ENCODE assay signal across 10 cellular contexts in the genomic region with DNA sequence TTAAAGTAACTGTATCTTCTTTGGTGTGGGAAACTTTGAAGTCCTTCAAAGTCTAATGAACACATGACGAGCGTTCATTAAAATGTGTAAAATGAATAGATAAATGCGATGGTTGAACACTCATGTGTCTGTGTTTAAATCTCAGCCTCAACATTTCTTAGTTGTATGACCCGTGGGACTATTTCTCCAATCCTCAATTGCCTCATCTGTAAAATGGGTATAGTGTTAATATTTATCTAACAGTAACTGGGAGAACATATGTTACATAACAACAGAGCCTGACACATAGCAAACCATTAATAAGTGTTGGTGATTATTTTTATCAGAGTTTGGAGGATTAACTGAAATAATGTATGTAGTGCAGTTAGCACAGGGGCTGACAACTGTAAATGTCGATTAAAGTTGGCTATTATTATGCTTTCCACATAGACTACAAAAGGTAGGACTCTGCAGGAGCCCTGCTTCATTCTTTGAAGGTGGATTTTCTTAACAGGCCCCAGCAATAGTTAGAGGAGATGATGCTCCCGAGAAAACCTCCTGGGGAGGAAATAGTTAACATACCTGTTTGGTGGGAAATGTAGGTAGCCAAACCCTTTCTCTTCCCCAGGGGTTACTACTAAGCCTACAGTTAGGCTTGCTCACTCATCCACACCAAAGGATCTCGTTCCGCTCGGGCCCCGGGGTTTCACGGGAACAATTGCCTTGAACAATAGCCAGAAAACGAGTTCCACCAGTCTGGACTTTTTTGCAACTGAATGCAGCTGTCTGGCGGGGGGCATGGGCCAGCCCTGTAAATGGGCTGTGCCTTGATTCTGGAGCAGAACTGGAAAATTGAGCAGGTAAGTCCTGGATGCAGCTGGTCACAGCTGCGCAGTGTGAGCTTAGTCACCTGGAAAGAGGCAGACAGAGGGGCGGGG.
DNase-seq lines count a peak whose midpoint lies in the region; ATAC-seq, FAIRE-seq and TF ChIP-seq lines count a peak whose summit lies in the region.
"Had no signal": no experiment of that assay in that cellular context is flagged by ENCODE, and none has a peak within 500 bp of the region (broad histone marks: within the 10 kb centered on the region; RNA-seq: fewer than 3 reads in every experiment).

No MANE protein-coding gene starts in this region.

- peaks cover 45% of the 10 kb centered on the region for H3K4me1 Mint-ChIP-seq in Calu3 (ENCODE audit: low read depth, unreplicated experiment)
- H3K4me1 Mint-ChIP-seq in activated CD8-positive, alpha-beta memory T cell treated with anti-CD3 and anti-CD28 coated beads, Interleukin-2, amount 10 ng/mL, durations not matched to agents 7 days and 5 days, result no peaks in the 10 kb centered on the region

- H3K9me3 ChIP-seq in mammary epithelial cell (replicated peaks; ENCODE audit: insufficient read depth, low read length), result no peaks in the 10 kb centered on the region
- H3K9me3 ChIP-seq: ascending aorta had no signal

- H4K20me1 ChIP-seq in mammary epithelial cell (ENCODE audit: insufficient read depth, low read length), result no peaks in the 10 kb centered on the region

- dilution Hi-C loops in mammary epithelial cell (cut with HindIII; ENCODE audit: low sequenced_read_pairs), result no loop called here

- CTCF ChIA-PET in Calu3 (lab: Charles Lee) (interaction anchor here (0.6 kb wide), 1 partner anchor 19 kb away, joined by 3 read pairs; no protein-coding TSS in a partner anchor), mammary epithelial cell (lab: Charles Lee; ENCODE audit: low non-redundant PET) (no interaction called here)
- CTCF ChIA-PET in activated CD8-positive, alpha-beta memory T cell treated with anti-CD3 and anti-CD28 coated beads, Interleukin-2, amount 10 ng/mL, durations not matched to agents 7 days and 5 days (lab: Charles Lee), result no interaction called here

- WGBS in mammary epithelial cell (ENCODE audit: low coverage, missing lambda C conversion rate), result 27% methylated on average over 14 of the region's 15 CpGs

- no peak overlapping the region for H3K27ac Mint-ChIP-seq in Calu3 (ENCODE audit: unreplicated experiment)
- H3K27ac Mint-ChIP-seq in activated CD8-positive, alpha-beta memory T cell treated with anti-CD3 and anti-CD28 coated beads, Interleukin-2, amount 10 ng/mL, durations not matched to agents 7 days and 5 days, result no peak overlapping the region

- H3K36me3 Mint-ChIP-seq in Calu3 (ENCODE audit: insufficient read depth, unreplicated experiment), result peaks cover 5% of the 10 kb centered on the region
- H3K36me3 Mint-ChIP-seq in activated CD8-positive, alpha-beta memory T cell treated with anti-CD3 and anti-CD28 coated beads, Interleukin-2, amount 10 ng/mL, durations not matched to agents 7 days and 5 days, result no peaks in the 10 kb centered on the region

- FAIRE-seq in GM12892 (lab: Jason Lieb, UNC), result no peak

- H3K27ac ChIP-seq in mammary epithelial cell (ENCODE audit: insufficient read depth, low read depth, low read length), result peak overlapping the region; percentile 70
- H3K27ac ChIP-seq: ascending aorta had no signal

- no peak for TF ChIP-seq CTCF in Calu3 (IDR thresholded peaks at IDR 0.05; ENCODE audit: unreplicated experiment)
- no peak for TF ChIP-seq CTCF in mammary epithelial cell (conservative IDR thresholded peaks at IDR 0.05 in 1 of 2, IDR thresholded peaks at IDR 0.05 in 1 of 2; ENCODE audit: extremely low read depth in 1 of 2, insufficient read depth in 1 of 2, low read depth in 1 of 2, low read length in 2 of 2)

- peak overlapping the region; percentile 61 for H3K4me2 ChIP-seq in mammary epithelial cell (ENCODE audit: insufficient read depth, low read depth, low read length)

- H3K4me1 ChIP-seq in mammary epithelial cell (ENCODE audit: insufficient read depth, low read length), result peaks cover 67% of the 10 kb centered on the region

- intact Hi-C loops in Calu3 (cut with micrococcal nuclease; ENCODE audit: unreplicated experiment) (no loop called here), mammary epithelial cell (cut with micrococcal nuclease) (loop anchor here (2.0 kb wide), 2 partner anchors 30 to 48 kb away; no protein-coding TSS in a partner anchor)

- no peaks in the 10 kb centered on the region for H3K27me3 ChIP-seq in mammary epithelial cell (ENCODE audit: insufficient read depth, low read length)
- H3K27me3 ChIP-seq: ascending aorta had no signal

- no peak for TF ChIP-seq POLR2A in GM12892 (IDR thresholded peaks at IDR 0.05; ENCODE audit: low read depth, low read length)

- H3K9me3 Mint-ChIP-seq in Calu3 (ENCODE audit: low read depth, unreplicated experiment), result no peaks in the 10 kb centered on the region
- no peaks in the 10 kb centered on the region for H3K9me3 Mint-ChIP-seq in activated CD8-positive, alpha-beta memory T cell treated with anti-CD3 and anti-CD28 coated beads, Interleukin-2, amount 10 ng/mL, durations not matched to agents 7 days and 5 days (ENCODE audit: low read depth)

- in situ Hi-C loops in mammary epithelial cell (cut with MboI; ENCODE audit: low sequenced_read_pairs in 2 of 2), result no loop called here

- H3K4me3 ChIP-seq in mammary epithelial cell (replicated peaks in 1 of 3; ENCODE audit: insufficient read depth in 1 of 3, low read depth in 2 of 3, low read length in 3 of 3), result peak overlapping the region; percentile 9 to 26 (median 21)

- no peaks in the 10 kb centered on the region for H3K27me3 Mint-ChIP-seq in Calu3 (ENCODE audit: unreplicated experiment)
- H3K27me3 Mint-ChIP-seq in activated CD8-positive, alpha-beta memory T cell treated with anti-CD3 and anti-CD28 coated beads, Interleukin-2, amount 10 ng/mL, durations not matched to agents 7 days and 5 days, result peaks cover 17% of the 10 kb centered on the region

- H3K36me3 ChIP-seq in mammary epithelial cell (ENCODE audit: insufficient read depth, low read length), result no peaks in the 10 kb centered on the region
- H3K36me3 ChIP-seq: ascending aorta had no signal

- no peak for ATAC-seq in activated CD8-positive, alpha-beta memory T cell treated with anti-CD3 and anti-CD28 coated beads, Interleukin-2, amount 10 ng/mL, durations not matched to agents 7 days and 5 days
- ATAC-seq in HG02885 (IDR thresholded peaks at IDR 0.05; ENCODE audit: poor library complexity, unreplicated experiment), result no peak

- peak overlapping the region; percentile 66 for H3K9ac ChIP-seq in mammary epithelial cell (ENCODE audit: insufficient read depth, low read length)

- peaks cover 60% of the 10 kb centered on the region for H3K79me2 ChIP-seq in mammary epithelial cell (ENCODE audit: insufficient read depth, low read length)

- H2AFZ ChIP-seq in mammary epithelial cell (ENCODE audit: low read depth, low read length), result peak overlapping the region; percentile 47

- DNase-seq in Calu3 (peak; percentile 57), NCI-H146 treated with DMSO at 0.1 percent for 48 hours (lab: John Stamatoyannopoulos, UW; ENCODE audit: unreplicated experiment) (peak; percentile 86), mammary epithelial cell (peak; percentile 84), left kidney (ENCODE audit: low read depth, low spot score) (peak; percentile 93), NCI-H1436 (lab: John Stamatoyannopoulos, UW) (no peak), GM12892 (ENCODE audit: insufficient read length) (no peak)
- DNase-seq in activated CD8-positive, alpha-beta memory T cell treated with anti-CD3 and anti-CD28 coated beads, Interleukin-2, amount 10 ng/mL, durations not matched to agents 7 days and 5 days, result no peak
- DNase-seq: foreskin fibroblast had no signal

- H3K4me3 Mint-ChIP-seq in Calu3 (ENCODE audit: low read depth, unreplicated experiment), result peak overlapping the region; percentile 44
- no peak overlapping the region for H3K4me3 Mint-ChIP-seq in activated CD8-positive, alpha-beta memory T cell treated with anti-CD3 and anti-CD28 coated beads, Interleukin-2, amount 10 ng/mL, durations not matched to agents 7 days and 5 days

- no TSS peak for BruUV-seq in Calu3 (replicated peaks; lab: Mats Ljungman, UMichigan)
- BruUV-seq in mammary epithelial cell (replicated peaks; lab: Mats Ljungman, UMichigan), result no TSS peak

Comparison
In these comparisons a context has a peak if more than half of its experiments do, and no peak if none do; other contexts are left out.
1. DNase-seq: peak in Calu3 (single experiment), NCI-H146 treated with DMSO at 0.1 percent for 48 hours (single experiment), mammary epithelial cell (single experiment) and left kidney (single experiment); none in activated CD8-positive, alpha-beta memory T cell treated with anti-CD3 and anti-CD28 coated beads, Interleukin-2, amount 10 ng/mL, durations not matched to agents 7 days and 5 days (single experiment), NCI-H1436 (single experiment) and GM12892 (single experiment).